In the genomic region with DNA sequence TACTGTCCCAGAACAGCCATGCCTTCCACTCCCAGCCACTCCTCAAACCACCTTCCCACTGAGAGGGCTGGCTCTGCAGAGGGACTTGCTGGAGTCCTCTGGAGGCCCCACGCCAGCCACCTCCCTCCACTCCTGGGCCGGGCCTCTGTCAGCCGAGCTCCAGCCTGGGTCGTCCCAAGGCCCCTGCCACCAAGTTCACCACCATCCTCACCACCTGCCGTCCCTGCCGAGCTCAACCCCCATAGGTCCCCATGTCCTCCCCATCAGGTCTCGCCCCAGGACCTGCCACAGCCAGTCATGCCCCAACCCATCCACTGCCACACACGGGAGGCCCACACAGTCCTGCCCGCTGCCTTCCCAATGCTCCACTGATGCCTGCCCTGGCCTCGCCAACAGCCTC, we compare ENCODE assay signal across 29 cellular contexts. TPM values are rescaled to one million over a fixed set of nuclear protein-coding genes. Genes with fewer than 3 reads are reported as not detected.
DNase-seq lines count a peak whose midpoint lies in the region; ATAC-seq and TF ChIP-seq lines count a peak whose summit lies in the region.
"Had no signal": no experiment of that assay in that cellular context is flagged by ENCODE, and none has a peak within 500 bp of the region (broad histone marks: within the 10 kb centered on the region; RNA-seq: fewer than 3 reads in every experiment).

No MANE protein-coding gene starts in this region.

- H3K4me3 ChIP-seq in BLaER1 treated with 17β-estradiol and CSF1 and Interleukin-3, amounts not matched to agents 10 nM and 100 nM = no peak overlapping the region
- no peak overlapping the region for H3K4me3 ChIP-seq in neuronal stem cell (ENCODE audit: low read length in 2 of 2)
- H3K4me3 ChIP-seq: dorsolateral prefrontal cortex, lung, MG63, spleen, tibial nerve had no signal

- H3K18ac ChIP-seq in H9 (ENCODE audit: insufficient read length, low read depth, low read length) (no peak overlapping the region), neuronal stem cell (ENCODE audit: low read length) (peak overlapping the region; percentile 84)

- no peaks in the 10 kb centered on the region for H3K9me3 Mint-ChIP-seq in H9
- no peaks in the 10 kb centered on the region for H3K9me3 Mint-ChIP-seq in effector memory CD8-positive, alpha-beta T cell
- H3K9me3 Mint-ChIP-seq: CD4-positive, CD25-positive, alpha-beta regulatory T cell had no signal

- no peaks in the 10 kb centered on the region for H3K27me3 ChIP-seq in BLaER1 treated with 17β-estradiol and CSF1 and Interleukin-3, amounts not matched to agents 10 nM and 100 nM
- H3K27me3 ChIP-seq in H9 (ENCODE audit: insufficient read depth, low read length) = no peaks in the 10 kb centered on the region
- H3K27me3 ChIP-seq in neuronal stem cell (ENCODE audit: control insufficient read depth in 3 of 3, insufficient read depth in 3 of 3, low read depth in 1 of 3, low read length in 3 of 3) = no peaks in the 10 kb centered on the region
- H3K27me3 ChIP-seq: dorsolateral prefrontal cortex, MG63, spleen, tibial nerve had no signal

- no peak for ATAC-seq in effector memory CD8-positive, alpha-beta T cell (replicated peaks)
- no peak for ATAC-seq in HG02588 (IDR thresholded peaks at IDR 0.05; ENCODE audit: unreplicated experiment)
- ATAC-seq: PC-3 had no signal

- no peaks in the 10 kb centered on the region for H3K23me2 ChIP-seq in H9 (ENCODE audit: insufficient read length, low read depth, low read length, poor library complexity, severe bottlenecking)

- H3K4me3 Mint-ChIP-seq in H9 = peak overlapping the region in 1 of 2 experiments; percentile 1; a peak in 1 of 5 replicates
- peak overlapping the region; percentile 7 to 15 for H3K4me3 Mint-ChIP-seq in effector memory CD8-positive, alpha-beta T cell

- H2BK120ac ChIP-seq in H9 (ENCODE audit: low read depth, low read length, poor library complexity, severe bottlenecking) (no peak overlapping the region), neuronal stem cell (ENCODE audit: low read depth, low read length) (no peak overlapping the region)

- H3K27ac Mint-ChIP-seq in H9 = peak overlapping the region; percentile 15 to 59 (median 38); a peak in 5 of 7 replicates
- H3K27ac Mint-ChIP-seq in effector memory CD8-positive, alpha-beta T cell = peak overlapping the region; percentile 29 to 82

- H2BK5ac ChIP-seq in H9 (ENCODE audit: insufficient read length, low read length) (no peak overlapping the region), neuronal stem cell (ENCODE audit: low read length) (no peak overlapping the region)

- no peak overlapping the region for H4K8ac ChIP-seq in H9 (replicated peaks; ENCODE audit: insufficient read length, low read depth, low read length)
- no peak overlapping the region for H4K8ac ChIP-seq in neuronal stem cell (ENCODE audit: low read depth, low read length)

- peak overlapping the region in 6 of 11 experiments; percentile 5 to 93 (median 66); a peak in 7 of 22 replicates for H3K27ac ChIP-seq in BLaER1 treated with 17β-estradiol and CSF1 and Interleukin-3, amounts not matched to agents 10 nM and 100 nM
- H3K27ac ChIP-seq in H9 (ENCODE audit: insufficient read length, low read depth, low read length) = no peak overlapping the region
- H3K27ac ChIP-seq in neuronal stem cell (replicated peaks; ENCODE audit: low read length) = no peak overlapping the region

- H3K9me3 ChIP-seq in BLaER1 treated with 17β-estradiol and CSF1 and Interleukin-3, amounts not matched to agents 10 nM and 100 nM (replicated peaks in 1 of 11) = no peaks in the 10 kb centered on the region
- H3K9me3 ChIP-seq in H9 (ENCODE audit: control insufficient read depth, low read depth, low read length) (no peaks in the 10 kb centered on the region), neuronal stem cell (replicated peaks in 1 of 2; ENCODE audit: control insufficient read depth in 2 of 2, insufficient read depth in 1 of 2, low read depth in 1 of 2, low read length in 2 of 2) (no peaks in the 10 kb centered on the region)
- H3K9me3 ChIP-seq: MG63, spleen, tibial nerve had no signal

- H3K4me1 ChIP-seq in BLaER1 treated with 17β-estradiol and CSF1 and Interleukin-3, amounts not matched to agents 10 nM and 100 nM = peaks cover 60 to 95% (median 78%) of the 10 kb centered on the region in 10 experiments
- no peaks in the 10 kb centered on the region; the same call in 1 of the 2 replicates for H3K4me1 ChIP-seq in H9 (ENCODE audit: insufficient read depth, low read length)
- H3K4me1 ChIP-seq in neuronal stem cell (ENCODE audit: control insufficient read depth in 2 of 2, insufficient read depth in 1 of 2, low read depth in 1 of 2, low read length in 2 of 2) = no peaks in the 10 kb centered on the region

- DNase-seq in H9 (no peak), neuronal stem cell (ENCODE audit: low spot score) (no peak), NOMO-1 treated with dmso at 0.1 percent for 144 hours (lab: John Stamatoyannopoulos, UW; ENCODE audit: unreplicated experiment) (no peak), medulla oblongata (ENCODE audit: extremely low spot score) (no peak), NCI-H510A treated with DMSO at 0.1 percent for 48 hours (lab: John Stamatoyannopoulos, UW) (no peak)
- DNase-seq in effector memory CD8-positive, alpha-beta T cell = no peak
- DNase-seq: activated CD4-positive, alpha-beta T cell treated with anti-CD3 and anti-CD28 coated beads for 1 hour; activated CD8-positive, alpha-beta memory T cell treated with anti-CD3 and anti-CD28 coated beads for 24 hours; activated naive CD4-positive, alpha-beta T cell treated with Interleukin-2 at 50 U/mL for 16 hours; activated T-cell treated with anti-CD3 and anti-CD28 coated beads, Interleukin-2, amount 50 U/mL, for 1 hour; CD4-positive, CD25-positive, alpha-beta regulatory T cell; central memory CD4-positive, alpha-beta T cell; DMS153; dorsolateral prefrontal cortex; kidney glomerular epithelial cell; MG63; NCI-H1417 treated with DMSO at 0.1 percent for 48 hours; NCI-H2107; NCI-H446; PC-3; SHP77 treated with DMSO at 0.1 percent for 48 hours; spleen; stimulated activated CD4-positive, alpha-beta T cell treated with anti-CD3 and anti-CD28 coated beads, Interleukin-4, amount 100 ng/mL, for 1 hour; stimulated activated naive CD4-positive, alpha-beta T cell treated with Interleukin-2 at 50 U/mL for 16 hours; SW 1271 had no signal

- peak overlapping the region; percentile 38 to 99 (median 92); a peak in 21 of 22 replicates for H3K4me2 ChIP-seq in BLaER1 treated with 17β-estradiol and CSF1 and Interleukin-3, amounts not matched to agents 10 nM and 100 nM
- H3K4me2 ChIP-seq in H9 (ENCODE audit: insufficient read depth, insufficient read length, low read length) (no peak overlapping the region), neuronal stem cell (ENCODE audit: insufficient read depth, low read length, poor library complexity, severe bottlenecking) (no peak overlapping the region)

- H3K9ac ChIP-seq in BLaER1 treated with 17β-estradiol and CSF1 and Interleukin-3, amounts not matched to agents 10 nM and 100 nM = peak overlapping the region in 5 of 11 experiments; percentile 6 to 82 (median 13); a peak in 2 of 22 replicates
- H3K9ac ChIP-seq in H9 (ENCODE audit: extremely low read depth, insufficient read length, low read length) = no peak overlapping the region
- H3K9ac ChIP-seq in neuronal stem cell (ENCODE audit: low read depth, low read length, poor library complexity) = peak overlapping the region; percentile 72

- peaks cover 13% of the 10 kb centered on the region; the same call in 1 of the 2 replicates for H3K79me2 ChIP-seq in H9 (ENCODE audit: insufficient read depth, low read length)

- H3K14ac ChIP-seq in H9 (ENCODE audit: insufficient read depth, low read length) (peak overlapping the region; percentile 55; the same call in 1 of the 2 replicates), neuronal stem cell (ENCODE audit: low read length) (peak overlapping the region; percentile 97)

- peaks cover 0 to 88% (median 48%) of the 10 kb centered on the region in 11 experiments; a peak in 17 of 22 replicates for H4K20me1 ChIP-seq in BLaER1 treated with 17β-estradiol and CSF1 and Interleukin-3, amounts not matched to agents 10 nM and 100 nM
- no peaks in the 10 kb centered on the region for H4K20me1 ChIP-seq in H9 (ENCODE audit: control insufficient read depth, insufficient read depth, insufficient read length)

- H2BK12ac ChIP-seq in H9 (ENCODE audit: insufficient read length, low read depth, low read length) = no peak overlapping the region
- H2BK12ac ChIP-seq in neuronal stem cell (ENCODE audit: low read length) = no peak overlapping the region

- H2AFZ ChIP-seq in H9 (ENCODE audit: low read length) (no peak overlapping the region), neuronal stem cell (ENCODE audit: low read length) (no peak overlapping the region)

- H4K5ac ChIP-seq in H9 (ENCODE audit: insufficient read length, low read depth, low read length) = no peak overlapping the region

- H4K91ac ChIP-seq in H9 (ENCODE audit: insufficient read length, low read depth, low read length) (no peak overlapping the region), neuronal stem cell (ENCODE audit: low read depth, low read length, poor library complexity) (peak overlapping the region; percentile 48)

- peaks cover 25 to 26% of the 10 kb centered on the region in 2 experiments for H3K4me1 Mint-ChIP-seq in H9
- H3K4me1 Mint-ChIP-seq in effector memory CD8-positive, alpha-beta T cell (ENCODE audit: low read depth in 2 of 2) = peaks cover 49% of the 10 kb centered on the region in 2 donors

- no peak overlapping the region for H3K56ac ChIP-seq in H9 (ENCODE audit: insufficient read length, low read depth, low read length)

- no peaks in the 10 kb centered on the region for H3K27me3 Mint-ChIP-seq in H9 (ENCODE audit: low read depth)
- H3K27me3 Mint-ChIP-seq in effector memory CD8-positive, alpha-beta T cell = no peaks in the 10 kb centered on the region
- H3K27me3 Mint-ChIP-seq: CD4-positive, CD25-positive, alpha-beta regulatory T cell had no signal

- no peak overlapping the region for H3K23ac ChIP-seq in H9 (ENCODE audit: insufficient read length, low read depth, low read length)
- peak overlapping the region; percentile 60 for H3K23ac ChIP-seq in neuronal stem cell (ENCODE audit: low read depth, low read length, poor library complexity)

- H3K36me3 Mint-ChIP-seq in H9 (ENCODE audit: insufficient read depth in 1 of 3, low read depth in 3 of 3) = peaks cover 2 to 14% (median 8%) of the 10 kb centered on the region in 3 experiments; a peak in 5 of 7 replicates
- peaks cover 8% of the 10 kb centered on the region for H3K36me3 Mint-ChIP-seq in effector memory CD8-positive, alpha-beta T cell (ENCODE audit: insufficient read depth)

- H3K79me1 ChIP-seq in H9 (ENCODE audit: insufficient read depth, low read depth, low read length, poor library complexity, severe bottlenecking) = peaks cover 2% of the 10 kb centered on the region
- H3K79me1 ChIP-seq in neuronal stem cell (ENCODE audit: low read depth, low read length) = no peaks in the 10 kb centered on the region

- H2BK15ac ChIP-seq in H9 (ENCODE audit: low read depth, low read length) (no peak overlapping the region), neuronal stem cell (ENCODE audit: low read length) (no peak overlapping the region)

- 0 out of 22 replicates have a peak, but pooled peaks cover 0 to 6% (median 0%) of the 10 kb centered on the region in 11 experiments for H3K36me3 ChIP-seq in BLaER1 treated with 17β-estradiol and CSF1 and Interleukin-3, amounts not matched to agents 10 nM and 100 nM
- H3K36me3 ChIP-seq in neuronal stem cell (replicated peaks in 1 of 2; ENCODE audit: control insufficient read depth in 2 of 2, insufficient read depth in 2 of 2, low read length in 2 of 2) = peaks cover 0 to 1% of the 10 kb centered on the region in 2 donors
- H3K36me3 ChIP-seq: MG63, spleen, tibial nerve had no signal

- no peak overlapping the region for H3T11ph ChIP-seq in H9 (ENCODE audit: low read length)

- H3K4ac ChIP-seq in H9 (ENCODE audit: low read depth, low read length) = no peak overlapping the region
- no peak overlapping the region for H3K4ac ChIP-seq in neuronal stem cell (ENCODE audit: low read length)

- TF ChIP-seq CTCF in H9 (conservative IDR thresholded peaks at IDR 0.05) = no peak

- H2BK20ac ChIP-seq in H9 (ENCODE audit: low read depth, low read length, poor library complexity, severe bottlenecking) = no peak overlapping the region

- H2AK5ac ChIP-seq in H9 (ENCODE audit: insufficient read length, low read length) (no peak overlapping the region), neuronal stem cell (ENCODE audit: low read depth, low read length) (peak overlapping the region; percentile 51)

- WGBS in H9 (ENCODE audit: extremely low coverage, insufficient read length, low lambda C conversion rate) = no CpG with 5 or more reads among the region's 10 CpGs
- no CpG with 5 or more reads among the region's 10 CpGs for WGBS in neuronal stem cell (ENCODE audit: extremely low coverage in 2 of 2, insufficient read length in 2 of 2, insufficient replicate concordance in 1 of 2), 2 donors

RNA-seq across cellular contexts. Expression of a gene that starts 39.0 kb away (rescaled TPM):
- 89.5 and 92.7 TPM in 2 replicates for total RNA-seq in H9 (2021)
- 22.2 TPM for polyA plus RNA-seq in neuronal stem cell (2013, experiment 1 of 2)
- 24.0 TPM for polyA plus RNA-seq in neuronal stem cell (2013, experiment 2 of 2)

Comparison
In these comparisons a context has a peak if more than half of its experiments do, and no peak if none do; other contexts are left out.
1. H3K27ac ChIP-seq: peak in BLaER1 treated with 17β-estradiol and CSF1 and Interleukin-3, amounts not matched to agents 10 nM and 100 nM (6 of 11); none in H9 (single experiment) and neuronal stem cell (single experiment).
2. H3K4me2 ChIP-seq: peak in BLaER1 treated with 17β-estradiol and CSF1 and Interleukin-3, amounts not matched to agents 10 nM and 100 nM (11 of 11); none in H9 (single experiment) and neuronal stem cell (single experiment).